ENCODE assay signal across 1 cellular context in genomic region chr17:46011711-46012505, GRCh38.
A peak's percentile ranks its signal among the peaks of the same experiment; 100 is the strongest.
TF ChIP-seq lines count a peak whose summit lies in the region.

No MANE protein-coding gene starts in this region.

TF ChIP-seq in HepG2, 621 proteins besides CTCF, POLR2A, EP300 and RAD21 (continued from another document):
- TF ChIP-seq ARID4A (CRISPR knock-in tag; IDR thresholded peaks at IDR 0.05; ENCODE audit: borderline replicate concordance) = peak; percentile 42; the same call in 1 of the 2 replicates
- peak; percentile 94 for TF ChIP-seq MAX (IDR thresholded peaks at IDR 0.05)
- 0 out of 2 replicates have a peak, but pooled peaks have one; percentile 54 for TF ChIP-seq WIZ (CRISPR knock-in tag; IDR thresholded peaks at IDR 0.05)
- TF ChIP-seq POGZ (CRISPR knock-in tag; IDR thresholded peaks at IDR 0.05) = no peak
- TF ChIP-seq ZNF687 (CRISPR knock-in tag; IDR thresholded peaks at IDR 0.05) = peak; percentile 95
- TF ChIP-seq FOXC1 (CRISPR knock-in tag; IDR thresholded peaks at IDR 0.05; ENCODE audit: borderline replicate concordance) = peak; percentile 78
- TF ChIP-seq SAP130 (CRISPR knock-in tag; IDR thresholded peaks at IDR 0.05; ENCODE audit: low read depth) = 0 out of 2 replicates have a peak, but pooled peaks have one; percentile 17
- 0 out of 2 replicates have a peak, but pooled peaks have one; percentile 57 for TF ChIP-seq HNRNPL (IDR thresholded peaks at IDR 0.05; ENCODE audit: low read depth, low read length)
- 0 out of 2 replicates have a peak, but pooled peaks have one; percentile 31 for TF ChIP-seq HIC2 (CRISPR knock-in tag; IDR thresholded peaks at IDR 0.05; ENCODE audit: low read depth)
- TF ChIP-seq ZBTB39 (CRISPR knock-in tag; IDR thresholded peaks at IDR 0.05) = peak; percentile 76; the same call in 1 of the 2 replicates
- TF ChIP-seq ZBTB40 (IDR thresholded peaks at IDR 0.05) = no peak
- TF ChIP-seq ZBTB40 (CRISPR knock-in tag; IDR thresholded peaks at IDR 0.05) = peak; percentile 49; the same call in 1 of the 2 replicates
- 0 out of 2 replicates have a peak, but pooled peaks have one; percentile 30 for TF ChIP-seq ZNF788 (CRISPR knock-in tag; IDR thresholded peaks at IDR 0.05; ENCODE audit: borderline replicate concordance)
- TF ChIP-seq ZMYM4 (CRISPR knock-in tag; IDR thresholded peaks at IDR 0.05) = peak; percentile 35; the same call in 1 of the 2 replicates
- TF ChIP-seq ZNF501 (CRISPR knock-in tag; IDR thresholded peaks at IDR 0.05) = peak; percentile 50; the same call in 1 of the 2 replicates
